In the genomic region with DNA sequence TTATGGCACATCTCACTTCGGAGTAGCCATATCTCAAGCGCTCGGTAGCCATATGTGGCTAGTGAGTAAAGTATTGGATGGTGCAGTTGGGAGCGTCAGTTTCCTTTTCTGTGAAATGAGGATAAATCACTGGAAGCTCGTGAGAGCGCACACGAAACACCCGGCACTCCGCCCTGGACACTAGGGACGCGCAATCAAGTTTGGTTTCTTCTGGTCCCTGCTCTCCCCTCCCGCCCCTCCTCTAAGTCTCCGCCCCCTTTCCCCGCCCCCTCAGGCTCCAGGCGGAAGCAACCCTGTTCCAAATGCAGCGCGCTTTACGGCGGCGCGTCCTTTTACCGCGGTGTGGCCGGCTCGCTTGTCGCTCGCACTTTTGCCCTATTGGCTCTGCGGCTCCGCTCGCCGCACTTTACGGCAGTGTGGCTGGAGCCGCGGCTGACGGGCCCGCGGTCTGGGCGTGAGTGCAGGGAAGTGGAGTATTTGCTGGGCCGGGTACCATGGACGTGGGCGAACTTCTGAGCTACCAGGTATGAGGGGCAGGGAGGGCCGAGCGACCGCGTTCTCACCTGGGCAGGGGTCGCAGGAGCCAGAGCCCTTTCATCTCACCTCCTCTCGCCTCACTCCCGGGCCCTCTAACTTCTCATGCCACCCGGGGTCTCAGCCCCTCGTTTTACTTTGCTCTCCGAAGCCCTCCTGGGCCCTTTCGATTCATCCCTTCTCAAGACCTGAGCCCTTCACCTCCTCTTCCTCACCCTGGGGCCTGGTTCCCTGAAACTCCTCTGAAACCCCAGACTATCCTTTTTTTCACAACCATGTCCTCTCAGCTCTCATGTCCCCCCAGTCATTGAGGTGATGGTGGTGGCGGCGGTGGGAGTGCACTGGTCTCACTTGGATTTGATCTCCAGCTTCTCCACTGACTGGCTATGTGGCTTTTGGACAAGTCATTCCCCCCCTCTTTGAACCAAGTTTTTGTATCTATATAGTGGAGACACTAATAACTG, we compare ENCODE assay signal across 8 cellular contexts. TPM values are rescaled to one million over a fixed set of nuclear protein-coding genes. Genes with fewer than 3 reads are reported as not detected.
DNase-seq lines count a peak whose midpoint lies in the region; ATAC-seq lines count a peak whose summit lies in the region.

A gene with protein sequence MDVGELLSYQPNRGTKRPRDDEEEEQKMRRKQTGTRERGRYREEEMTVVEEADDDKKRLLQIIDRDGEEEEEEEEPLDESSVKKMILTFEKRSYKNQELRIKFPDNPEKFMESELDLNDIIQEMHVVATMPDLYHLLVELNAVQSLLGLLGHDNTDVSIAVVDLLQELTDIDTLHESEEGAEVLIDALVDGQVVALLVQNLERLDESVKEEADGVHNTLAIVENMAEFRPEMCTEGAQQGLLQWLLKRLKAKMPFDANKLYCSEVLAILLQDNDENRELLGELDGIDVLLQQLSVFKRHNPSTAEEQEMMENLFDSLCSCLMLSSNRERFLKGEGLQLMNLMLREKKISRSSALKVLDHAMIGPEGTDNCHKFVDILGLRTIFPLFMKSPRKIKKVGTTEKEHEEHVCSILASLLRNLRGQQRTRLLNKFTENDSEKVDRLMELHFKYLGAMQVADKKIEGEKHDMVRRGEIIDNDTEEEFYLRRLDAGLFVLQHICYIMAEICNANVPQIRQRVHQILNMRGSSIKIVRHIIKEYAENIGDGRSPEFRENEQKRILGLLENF (plus strand): TSS at position 402 of the 998 bp plus-strand sequence. CDS start 93 bp downstream, at position 495.

- DNase-seq in C1 segment of cervical spinal cord (lab: John Stamatoyannopoulos, UW): peak; percentile 66 to 97 (median 94)
- DNase-seq in NCI-H69 (lab: John Stamatoyannopoulos, UW): peak; percentile 96
- DNase-seq in activated CD4-positive, alpha-beta T cell treated with anti-CD3 and anti-CD28 coated beads, Interleukin-2, amount 10 ng/mL, durations not matched to agents 24 days and 14 days: peak; percentile 98
- peak; percentile 89 for DNase-seq in cortex of kidney (lab: John Stamatoyannopoulos, UW)
- peak; percentile 99 for DNase-seq in left lobe of liver (ENCODE audit: low spot score)
- peak; percentile 97 for DNase-seq in stimulated activated CD4-positive, alpha-beta T cell treated with anti-CD3 and anti-CD28 coated beads, Interleukin-2, amount 100 ng/mL, for 24 hours

- peaks cover 6% of the 10 kb centered on the region for H3K36me3 Mint-ChIP-seq in activated CD4-positive, alpha-beta T cell treated with anti-CD3 and anti-CD28 coated beads, Interleukin-2, amount 10 ng/mL, durations not matched to agents 24 days and 14 days (ENCODE audit: low read depth)

- intact Hi-C loops in activated CD4-positive, alpha-beta T cell treated with anti-CD3 and anti-CD28 coated beads, Interleukin-2, amount 10 ng/mL, durations not matched to agents 24 days and 14 days (cut with micrococcal nuclease): loop anchor here (10.0 kb wide), 1 partner anchor 781 kb away; a partner anchor contains a TSS

- no peaks in the 10 kb centered on the region for H3K9me3 Mint-ChIP-seq in activated CD4-positive, alpha-beta T cell treated with anti-CD3 and anti-CD28 coated beads, Interleukin-2, amount 10 ng/mL, durations not matched to agents 24 days and 14 days

- peaks cover 21% of the 10 kb centered on the region for H3K4me1 Mint-ChIP-seq in activated CD4-positive, alpha-beta T cell treated with anti-CD3 and anti-CD28 coated beads, Interleukin-2, amount 10 ng/mL, durations not matched to agents 24 days and 14 days

- peak within 1 kb of the TSS; percentile 91 for H3K27ac Mint-ChIP-seq in activated CD4-positive, alpha-beta T cell treated with anti-CD3 and anti-CD28 coated beads, Interleukin-2, amount 10 ng/mL, durations not matched to agents 24 days and 14 days

- ATAC-seq in GM19351 (IDR thresholded peaks at IDR 0.05; ENCODE audit: unreplicated experiment): peak; percentile 66
- ATAC-seq in HG03520 (IDR thresholded peaks at IDR 0.05; ENCODE audit: unreplicated experiment): peak; percentile 73
- ATAC-seq in left lobe of liver: peak; percentile 95

- H3K4me3 Mint-ChIP-seq in activated CD4-positive, alpha-beta T cell treated with anti-CD3 and anti-CD28 coated beads, Interleukin-2, amount 10 ng/mL, durations not matched to agents 24 days and 14 days: peak within 1 kb of the TSS; percentile 96

- H3K27me3 Mint-ChIP-seq in activated CD4-positive, alpha-beta T cell treated with anti-CD3 and anti-CD28 coated beads, Interleukin-2, amount 10 ng/mL, durations not matched to agents 24 days and 14 days: peaks cover 12% of the 10 kb centered on the region

RNA-seq across cellular contexts. Expression of the gene that starts here (rescaled TPM):
- 97.9 and 105 TPM in 2 replicates for total RNA-seq in activated CD4-positive, alpha-beta T cell treated with anti-CD3 and anti-CD28 coated beads, Interleukin-2, amount 10 ng/mL, durations not matched to agents 24 days and 14 days
- 41.4 TPM for total RNA-seq in left lobe of liver

Comparison
In these comparisons a context has a peak if more than half of its experiments do, and no peak if none do; other contexts are left out.
1. Peak in every context shown above with its lines: DNase-seq and ATAC-seq.